Comparison of ENCODE assay signal across 3 cellular contexts in genomic region chr18:37691162-37691561, GRCh38.
"Had no signal": no experiment of that assay in that cellular context is flagged by ENCODE, and none has a peak within 500 bp of the region (broad histone marks: within the 10 kb centered on the region; RNA-seq: fewer than 3 reads in every experiment).

No MANE protein-coding gene starts in this region.

- H3K4me3 ChIP-seq: GM12878 had no signal

- ATAC-seq: GM12878 had no signal

- DNase-seq: GDM1, GF-D8 had no signal
